ENCODE assay signal across 1 cellular context in the genomic region with DNA sequence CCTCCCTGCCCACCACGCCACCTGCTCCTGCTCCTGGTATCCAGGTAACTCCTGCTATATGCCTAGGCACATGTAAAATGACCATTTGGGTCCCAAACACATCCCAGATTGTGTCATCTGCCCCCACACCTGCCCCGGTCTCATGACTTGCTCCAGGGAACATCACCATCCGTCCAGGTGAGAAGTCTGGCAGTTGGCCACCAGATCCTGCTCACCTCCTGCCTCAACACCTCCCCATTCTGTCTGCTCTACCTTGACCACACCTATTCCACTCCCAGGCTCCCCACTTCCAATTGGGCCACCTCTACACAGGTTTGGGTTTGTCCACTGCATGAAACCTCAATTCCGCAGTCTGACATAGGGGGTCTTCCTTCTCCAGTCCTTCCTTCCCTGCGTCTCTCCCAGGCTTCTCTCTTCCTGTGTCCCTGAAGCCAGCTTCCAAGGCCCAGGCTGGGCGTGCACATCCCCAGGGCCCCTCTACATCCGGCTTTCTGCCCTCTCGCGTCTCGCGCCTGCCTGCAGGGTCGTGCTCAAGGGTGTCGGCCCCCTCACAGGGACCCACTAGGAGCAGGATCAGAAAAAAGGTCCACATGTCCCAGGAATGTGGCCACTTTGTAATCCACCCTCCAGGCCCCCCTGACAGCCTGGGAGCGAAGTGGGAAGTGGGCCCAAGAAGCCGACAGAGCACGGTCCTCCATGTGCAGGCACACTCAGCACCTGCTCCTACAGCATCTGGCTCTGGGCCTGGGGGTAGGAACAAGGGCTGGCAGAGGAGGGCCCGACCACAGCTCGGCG.
TF ChIP-seq lines count a peak whose summit lies in the region.

No MANE protein-coding gene starts in this region.

TF ChIP-seq in GM23338, 12 proteins besides CTCF, POLR2A, EP300 and RAD21 (continued from another document):
- TF ChIP-seq, protein P1, sequence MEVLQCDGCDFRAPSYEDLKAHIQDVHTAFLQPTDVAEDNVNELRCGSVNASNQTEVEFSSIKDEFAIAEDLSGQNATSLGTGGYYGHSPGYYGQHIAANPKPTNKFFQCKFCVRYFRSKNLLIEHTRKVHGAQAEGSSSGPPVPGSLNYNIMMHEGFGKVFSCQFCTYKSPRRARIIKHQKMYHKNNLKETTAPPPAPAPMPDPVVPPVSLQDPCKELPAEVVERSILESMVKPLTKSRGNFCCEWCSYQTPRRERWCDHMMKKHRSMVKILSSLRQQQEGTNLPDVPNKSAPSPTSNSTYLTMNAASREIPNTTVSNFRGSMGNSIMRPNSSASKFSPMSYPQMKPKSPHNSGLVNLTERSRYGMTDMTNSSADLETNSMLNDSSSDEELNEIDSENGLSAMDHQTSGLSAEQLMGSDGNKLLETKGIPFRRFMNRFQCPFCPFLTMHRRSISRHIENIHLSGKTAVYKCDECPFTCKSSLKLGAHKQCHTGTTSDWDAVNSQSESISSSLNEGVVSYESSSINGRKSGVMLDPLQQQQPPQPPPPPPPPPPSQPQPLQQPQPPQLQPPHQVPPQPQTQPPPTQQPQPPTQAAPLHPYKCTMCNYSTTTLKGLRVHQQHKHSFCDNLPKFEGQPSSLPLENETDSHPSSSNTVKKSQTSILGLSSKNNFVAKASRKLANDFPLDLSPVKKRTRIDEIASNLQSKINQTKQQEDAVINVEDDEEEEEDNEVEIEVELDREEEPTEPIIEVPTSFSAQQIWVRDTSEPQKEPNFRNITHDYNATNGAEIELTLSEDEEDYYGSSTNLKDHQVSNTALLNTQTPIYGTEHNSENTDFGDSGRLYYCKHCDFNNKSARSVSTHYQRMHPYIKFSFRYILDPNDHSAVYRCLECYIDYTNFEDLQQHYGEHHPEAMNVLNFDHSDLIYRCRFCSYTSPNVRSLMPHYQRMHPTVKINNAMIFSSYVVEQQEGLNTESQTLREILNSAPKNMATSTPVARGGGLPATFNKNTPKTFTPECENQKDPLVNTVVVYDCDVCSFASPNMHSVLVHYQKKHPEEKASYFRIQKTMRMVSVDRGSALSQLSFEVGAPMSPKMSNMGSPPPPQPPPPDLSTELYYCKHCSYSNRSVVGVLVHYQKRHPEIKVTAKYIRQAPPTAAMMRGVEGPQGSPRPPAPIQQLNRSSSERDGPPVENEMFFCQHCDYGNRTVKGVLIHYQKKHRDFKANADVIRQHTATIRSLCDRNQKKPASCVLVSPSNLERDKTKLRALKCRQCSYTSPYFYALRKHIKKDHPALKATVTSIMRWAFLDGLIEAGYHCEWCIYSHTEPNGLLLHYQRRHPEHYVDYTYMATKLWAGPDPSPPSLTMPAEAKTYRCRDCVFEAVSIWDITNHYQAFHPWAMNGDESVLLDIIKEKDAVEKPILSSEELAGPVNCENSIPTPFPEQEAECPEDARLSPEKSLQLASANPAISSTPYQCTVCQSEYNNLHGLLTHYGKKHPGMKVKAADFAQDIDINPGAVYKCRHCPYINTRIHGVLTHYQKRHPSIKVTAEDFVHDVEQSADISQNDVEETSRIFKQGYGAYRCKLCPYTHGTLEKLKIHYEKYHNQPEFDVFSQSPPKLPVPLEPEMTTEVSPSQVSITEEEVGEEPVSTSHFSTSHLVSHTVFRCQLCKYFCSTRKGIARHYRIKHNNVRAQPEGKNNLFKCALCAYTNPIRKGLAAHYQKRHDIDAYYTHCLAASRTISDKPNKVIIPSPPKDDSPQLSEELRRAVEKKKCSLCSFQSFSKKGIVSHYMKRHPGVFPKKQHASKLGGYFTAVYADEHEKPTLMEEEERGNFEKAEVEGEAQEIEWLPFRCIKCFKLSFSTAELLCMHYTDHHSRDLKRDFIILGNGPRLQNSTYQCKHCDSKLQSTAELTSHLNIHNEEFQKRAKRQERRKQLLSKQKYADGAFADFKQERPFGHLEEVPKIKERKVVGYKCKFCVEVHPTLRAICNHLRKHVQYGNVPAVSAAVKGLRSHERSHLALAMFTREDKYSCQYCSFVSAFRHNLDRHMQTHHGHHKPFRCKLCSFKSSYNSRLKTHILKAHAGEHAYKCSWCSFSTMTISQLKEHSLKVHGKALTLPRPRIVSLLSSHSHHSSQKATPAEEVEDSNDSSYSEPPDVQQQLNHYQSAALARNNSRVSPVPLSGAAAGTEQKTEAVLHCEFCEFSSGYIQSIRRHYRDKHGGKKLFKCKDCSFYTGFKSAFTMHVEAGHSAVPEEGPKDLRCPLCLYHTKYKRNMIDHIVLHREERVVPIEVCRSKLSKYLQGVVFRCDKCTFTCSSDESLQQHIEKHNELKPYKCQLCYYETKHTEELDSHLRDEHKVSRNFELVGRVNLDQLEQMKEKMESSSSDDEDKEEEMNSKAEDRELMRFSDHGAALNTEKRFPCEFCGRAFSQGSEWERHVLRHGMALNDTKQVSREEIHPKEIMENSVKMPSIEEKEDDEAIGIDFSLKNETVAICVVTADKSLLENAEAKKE (CRISPR knock-in tag; IDR thresholded peaks at IDR 0.05) = no peak
- TF ChIP-seq CREB1 (CRISPR knock-in tag; IDR thresholded peaks at IDR 0.05; ENCODE audit: low read depth) (no peak), REST (IDR thresholded peaks at IDR 0.05; ENCODE audit: unreplicated experiment) (no peak), POLR2AphosphoS5 (IDR thresholded peaks at IDR 0.05; ENCODE audit: low read depth) (no peak), STAT1 (IDR thresholded peaks at IDR 0.05; ENCODE audit: unreplicated experiment) (no peak)
